ENCODE assay signal across 8 cellular contexts in the genomic region with DNA sequence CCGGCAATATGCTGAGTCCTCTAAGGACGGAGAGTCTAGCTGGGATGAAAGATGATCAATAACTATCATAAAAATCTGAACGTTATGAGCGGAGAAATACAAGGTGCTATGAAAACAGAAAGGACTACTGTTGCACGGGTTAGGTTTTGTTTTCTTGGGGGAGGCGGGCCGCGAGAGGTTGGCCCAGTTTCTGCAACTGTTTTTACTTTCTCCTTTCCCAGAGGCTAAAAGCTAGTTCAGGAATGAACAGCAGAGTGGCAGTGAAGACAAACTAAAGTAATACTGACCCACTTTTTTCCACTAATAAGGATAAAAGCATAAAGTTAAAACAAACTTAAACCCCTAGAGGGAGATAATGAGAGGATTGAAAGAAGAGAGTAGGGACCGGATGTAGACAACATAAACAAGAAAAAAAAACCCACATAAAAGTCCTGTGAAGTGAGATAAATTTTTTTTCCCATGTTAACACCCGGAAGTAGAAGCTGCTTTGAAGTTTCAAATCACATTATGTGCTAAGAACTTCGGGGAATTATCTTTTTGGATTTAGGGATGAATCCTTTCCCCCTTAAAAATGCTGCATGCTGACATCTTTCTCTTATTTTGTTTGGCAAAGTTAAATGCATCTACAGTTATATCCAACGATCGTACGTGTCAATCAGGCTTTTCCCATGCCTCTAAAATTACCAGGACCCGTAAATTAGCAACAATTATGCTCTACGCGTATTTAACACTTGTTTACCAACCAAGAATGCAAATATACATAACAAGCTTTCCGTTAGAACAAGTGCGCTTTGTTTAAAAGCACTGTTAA. TPM values are rescaled to one million over a fixed set of nuclear protein-coding genes. Genes with fewer than 3 reads are reported as not detected.
A peak's percentile ranks its signal among the peaks of the same experiment; 100 is the strongest.
DNase-seq lines count a peak whose midpoint lies in the region; ATAC-seq, FAIRE-seq and TF ChIP-seq lines count a peak whose summit lies in the region.

No MANE protein-coding gene starts in this region.

- CTCF ChIA-PET in OCI-LY7 (lab: Charles Lee; ENCODE audit: unreplicated experiment), result no interaction called here

- peaks cover 31% of the 10 kb centered on the region for H3K79me2 ChIP-seq in OCI-LY7 (ENCODE audit: insufficient read depth, low read depth, low read length)

- peaks cover 41% of the 10 kb centered on the region for H3K4me1 Mint-ChIP-seq in activated naive CD4-positive, alpha-beta T cell treated with anti-CD3 and anti-CD28 coated beads, Interleukin-2, amount 50 U/mL, for 24 hours

- TSS peak; percentile 91 for BruUV-seq in OCI-LY7 (replicated peaks; lab: Mats Ljungman, UMichigan)

- peak overlapping the region; percentile 96 for H3K27ac Mint-ChIP-seq in activated naive CD4-positive, alpha-beta T cell treated with anti-CD3 and anti-CD28 coated beads, Interleukin-2, amount 50 U/mL, for 24 hours

- peak; percentile 82 for DNase-seq in OCI-LY7 (ENCODE audit: low spot score)
- peak; percentile 78 for DNase-seq in globus pallidus (ENCODE audit: low spot score)
- DNase-seq in pancreas, result peak in 1 of 6 donors; percentile 6

- POLR2A ChIA-PET in OCI-LY7 (lab: Charles Lee), result interaction anchor here (0.7 to 1.6 kb wide), 8 partner anchors 26 to 907 kb away, joined by 3 to 7 read pairs (median 4); no protein-coding TSS in a partner anchor

- peak overlapping the region; percentile 94 for H3K4me3 Mint-ChIP-seq in activated naive CD4-positive, alpha-beta T cell treated with anti-CD3 and anti-CD28 coated beads, Interleukin-2, amount 50 U/mL, for 24 hours

- H3K9me2 ChIP-seq in OCI-LY7 (ENCODE audit: insufficient read depth, low read length), result no peaks in the 10 kb centered on the region

- TF ChIP-seq CTCF in OCI-LY7 (conservative IDR thresholded peaks at IDR 0.05; ENCODE audit: low read length) (peak; percentile 83), pancreas (IDR thresholded peaks at IDR 0.05) (peak in 1 of 4 donors; percentile 14)

- 2 to 3% methylated on average over 19 of the region's 19 CpGs for WGBS in pancreas, 2 donors

- H3K36me3 Mint-ChIP-seq in activated naive CD4-positive, alpha-beta T cell treated with anti-CD3 and anti-CD28 coated beads, Interleukin-2, amount 50 U/mL, for 24 hours, result no peaks in the 10 kb centered on the region

- intact Hi-C loops in OCI-LY7 (cut with micrococcal nuclease; ENCODE audit: unreplicated experiment), result loop anchor here (1.0 to 10.0 kb wide), 5 partner anchors 116 to 459 kb away; a partner anchor contains a TSS
- intact Hi-C loops in pancreas (cut with DNase I), result no loop called here

- H2AFZ ChIP-seq in OCI-LY7 (ENCODE audit: low read length), result peak overlapping the region; percentile 100

- ATAC-seq in GM18868 (IDR thresholded peaks at IDR 0.05; ENCODE audit: unreplicated experiment), result peak; percentile 26
- ATAC-seq in HG03469 (IDR thresholded peaks at IDR 0.05; ENCODE audit: unreplicated experiment), result peak; percentile 25
- peak in 3 of 4 donors; percentile 9 to 35 (median 21) for ATAC-seq in pancreas
- no peak for ATAC-seq in HG03045 (IDR thresholded peaks at IDR 0.05; ENCODE audit: unreplicated experiment)

- H3K9ac ChIP-seq in BLaER1 treated with 17β-estradiol and CSF1 and Interleukin-3, amounts not matched to agents 10 nM and 100 nM, result peak overlapping the region; percentile 95 to 100 (median 99)

- FAIRE-seq in pancreas (lab: Jason Lieb, UNC), result peak; percentile 49

- peak overlapping the region; percentile 84 to 95 (median 90) for H3K4me2 ChIP-seq in BLaER1 treated with 17β-estradiol and CSF1 and Interleukin-3, amounts not matched to agents 10 nM and 100 nM
- H3K4me2 ChIP-seq in OCI-LY7 (ENCODE audit: low read length), result peak overlapping the region; percentile 100

- H3K27ac ChIP-seq in BLaER1 treated with 17β-estradiol and CSF1 and Interleukin-3, amounts not matched to agents 10 nM and 100 nM, result peak overlapping the region; percentile 62 to 100 (median 98); a peak in 21 of 22 replicates
- H3K27ac ChIP-seq in OCI-LY7 (ENCODE audit: low read depth, low read length, poor library complexity, severe bottlenecking) (peak overlapping the region; percentile 96), pancreas (peak overlapping the region; percentile 96 to 99 (median 98))

- H3K27me3 Mint-ChIP-seq in activated naive CD4-positive, alpha-beta T cell treated with anti-CD3 and anti-CD28 coated beads, Interleukin-2, amount 50 U/mL, for 24 hours, result no peaks in the 10 kb centered on the region

- peak overlapping the region; percentile 71 to 95 (median 89) for H3K4me3 ChIP-seq in BLaER1 treated with 17β-estradiol and CSF1 and Interleukin-3, amounts not matched to agents 10 nM and 100 nM
- H3K4me3 ChIP-seq in OCI-LY7 (ENCODE audit: low read depth, low read length, poor library complexity, severe bottlenecking), result peak overlapping the region; percentile 94
- peak overlapping the region; percentile 81 to 94 (median 88) for H3K4me3 ChIP-seq in pancreas

- H3K4me1 ChIP-seq in BLaER1 treated with 17β-estradiol and CSF1 and Interleukin-3, amounts not matched to agents 10 nM and 100 nM, result peaks cover 22 to 46% (median 38%) of the 10 kb centered on the region in 10 experiments
- peaks cover 65% of the 10 kb centered on the region for H3K4me1 ChIP-seq in OCI-LY7 (ENCODE audit: insufficient read depth, low read length, poor library complexity, severe bottlenecking)
- H3K4me1 ChIP-seq in pancreas, result peaks cover 4 to 21% (median 16%) of the 10 kb centered on the region in 3 donors

- H3K9me3 Mint-ChIP-seq in activated naive CD4-positive, alpha-beta T cell treated with anti-CD3 and anti-CD28 coated beads, Interleukin-2, amount 50 U/mL, for 24 hours, result no peaks in the 10 kb centered on the region

- H3K9me3 ChIP-seq in BLaER1 treated with 17β-estradiol and CSF1 and Interleukin-3, amounts not matched to agents 10 nM and 100 nM (replicated peaks in 1 of 11), result no peaks in the 10 kb centered on the region
- no peaks in the 10 kb centered on the region for H3K9me3 ChIP-seq in OCI-LY7 (ENCODE audit: low read length)
- H3K9me3 ChIP-seq in pancreas, result no peaks in the 10 kb centered on the region

- peaks cover 26 to 32% (median 30%) of the 10 kb centered on the region in 11 experiments for H4K20me1 ChIP-seq in BLaER1 treated with 17β-estradiol and CSF1 and Interleukin-3, amounts not matched to agents 10 nM and 100 nM
- peaks cover 23% of the 10 kb centered on the region for H4K20me1 ChIP-seq in OCI-LY7 (ENCODE audit: insufficient read depth, low read length)

- no peaks in the 10 kb centered on the region for H3K27me3 ChIP-seq in BLaER1 treated with 17β-estradiol and CSF1 and Interleukin-3, amounts not matched to agents 10 nM and 100 nM
- H3K27me3 ChIP-seq in pancreas, result no peaks in the 10 kb centered on the region

- H3K36me3 ChIP-seq in BLaER1 treated with 17β-estradiol and CSF1 and Interleukin-3, amounts not matched to agents 10 nM and 100 nM, result no peaks in the 10 kb centered on the region
- no peaks in the 10 kb centered on the region for H3K36me3 ChIP-seq in OCI-LY7 (ENCODE audit: insufficient read depth, low read length)
- H3K36me3 ChIP-seq in pancreas, result no peaks in the 10 kb centered on the region

RNA-seq across cellular contexts. Expression of a gene that starts 1.0 kb away (rescaled TPM):
- total RNA-seq in OCI-LY7 (2014; rRNA removed; shearing (Covaris generic)), result 34.5 and 36.3 TPM in 2 replicates
- total RNA-seq in OCI-LY7 (2022) (42.1 and 43.4 TPM in 2 replicates), pancreas (10 to 100 TPM in 2 of 6 donors, 1 to 10 TPM in 4; 7.2 to 15.1 (median 9.2) TPM)
- 1 to 10 TPM; 4.3 to 6.6 TPM for polyA plus RNA-seq in pancreas
